Comparison of ENCODE assay signal across 8 cellular contexts in genomic region chr20:34112600-34113061, GRCh38. TPM values are rescaled to one million over a fixed set of nuclear protein-coding genes. Genes with fewer than 3 reads are reported as not detected.
A peak's percentile ranks its signal among the peaks of the same experiment; 100 is the strongest.
DNase-seq lines count a peak whose midpoint lies in the region; ATAC-seq and TF ChIP-seq lines count a peak whose summit lies in the region.

No MANE protein-coding gene starts in this region.

- intact Hi-C loops in ascending aorta (cut with DNase I) = loop anchor here (1.0 to 10.0 kb wide), 5 partner anchors 119 to 668 kb away; partner anchors contain the start of genes CHMP4B, NECAB3, RALY and SNTA1

- no peaks in the 10 kb centered on the region for H3K27me3 ChIP-seq in ascending aorta
- no peaks in the 10 kb centered on the region for H3K27me3 ChIP-seq in iPS DF 6.9 (ENCODE audit: control insufficient read depth, insufficient read depth, low read length)

- H3K9me3 ChIP-seq in ascending aorta (no peaks in the 10 kb centered on the region), iPS DF 6.9 (ENCODE audit: control insufficient read depth, insufficient read depth, low read length) (no peaks in the 10 kb centered on the region)

- H3K36me3 ChIP-seq in ascending aorta (peaks cover 4 to 10% of the 10 kb centered on the region in 2 donors), iPS DF 6.9 (ENCODE audit: control insufficient read depth, insufficient read depth, low read length) (no peaks in the 10 kb centered on the region)

- ATAC-seq in GM19025 (IDR thresholded peaks at IDR 0.05; ENCODE audit: low read depth, unreplicated experiment) (peak; percentile 4), HG03095 (IDR thresholded peaks at IDR 0.05; ENCODE audit: unreplicated experiment) (no peak)

- DNase-seq in AG20443 (ENCODE audit: low spot score) (peak; percentile 42), NCI-H146 treated with DMSO at 0.1 percent for 48 hours (lab: John Stamatoyannopoulos, UW; ENCODE audit: unreplicated experiment) (peak; percentile 73), ascending aorta (ENCODE audit: low spot score in 2 of 2) (no peak), iPS DF 6.9 (ENCODE audit: low read depth, low spot score) (no peak), skeletal muscle cell (ENCODE audit: low read depth) (no peak), NCI-H1048 (lab: John Stamatoyannopoulos, UW) (no peak)

- H3K27ac ChIP-seq in ascending aorta (peak overlapping the region; percentile 94 to 99), iPS DF 6.9 (ENCODE audit: low read length) (no peak overlapping the region)

- TF ChIP-seq CTCF in ascending aorta (IDR thresholded peaks at IDR 0.05) = no peak

- H3K4me1 ChIP-seq in ascending aorta (peaks cover 0 to 23% of the 10 kb centered on the region in 2 donors), iPS DF 6.9 (ENCODE audit: control insufficient read depth, insufficient read depth, low read length) (peaks cover 1% of the 10 kb centered on the region; the same call in 1 of the 2 replicates)

- peak overlapping the region; percentile 79 to 95 for H3K4me3 ChIP-seq in ascending aorta
- peak overlapping the region; percentile 91; the same call in 1 of the 2 replicates for H3K4me3 ChIP-seq in iPS DF 6.9 (ENCODE audit: low read length)
- peak overlapping the region; percentile 85 for H3K4me3 ChIP-seq in skeletal muscle cell (ENCODE audit: low read depth, low read length)

- no CpG with 5 or more reads among the region's 18 CpGs for WGBS in iPS DF 6.9 (ENCODE audit: insufficient coverage, insufficient read length)

RNA-seq across cellular contexts. Expression of gene EIF2S2, which starts 0.6 kb away (rescaled TPM):
- 19.3 TPM for total RNA-seq in ascending aorta

Comparison
In these comparisons a context has a peak if more than half of its experiments do, and no peak if none do; other contexts are left out.
1. DNase-seq: peak in AG20443 (single experiment) and NCI-H146 treated with DMSO at 0.1 percent for 48 hours (single experiment); none in ascending aorta (0 of 2), iPS DF 6.9 (single experiment), skeletal muscle cell (single experiment) and NCI-H1048 (single experiment).
2. Peak in every context shown above with its lines, with median percentiles within 50 percentile points of each other: H3K4me3 ChIP-seq.